19 cellular contexts compared by ENCODE assay signal in the genomic region with DNA sequence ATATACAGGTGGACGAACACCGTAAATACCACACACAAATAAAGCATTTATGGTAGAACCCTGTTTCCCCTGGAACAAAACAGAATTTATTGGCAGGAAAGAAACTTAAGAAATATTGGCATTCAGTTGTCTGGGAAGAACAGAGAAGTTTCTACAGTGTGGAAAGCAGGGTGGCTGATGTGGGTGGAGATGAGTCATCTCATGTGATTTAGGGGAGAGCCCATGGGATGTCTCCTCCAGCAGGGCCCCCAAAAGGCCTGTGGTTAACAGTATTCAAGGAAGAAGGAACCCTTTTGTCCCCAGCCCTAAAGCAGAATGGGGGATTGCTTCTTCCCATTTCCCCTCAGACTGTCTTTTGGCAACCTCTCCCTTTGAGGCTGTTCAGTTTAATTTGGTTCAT. TPM values are rescaled to one million over a fixed set of nuclear protein-coding genes. Genes with fewer than 3 reads are reported as not detected.
"Had no signal": no experiment of that assay in that cellular context is flagged by ENCODE, and none has a peak within 500 bp of the region (broad histone marks: within the 10 kb centered on the region; RNA-seq: fewer than 3 reads in every experiment).

No MANE protein-coding gene starts in this region.

- ATAC-seq: activated CD8-positive, alpha-beta T cell treated with anti-CD3 and anti-CD28 coated beads, Interleukin-2, amount 10 ng/mL, durations not matched to agents 7 days and 5 days; mucosa of descending colon; naive thymus-derived CD8-positive, alpha-beta T cell; psoas muscle; sciatic nerve; stimulated activated naive CD8-positive, alpha-beta T cell treated with anti-CD3 and anti-CD28 coated beads, Interleukin-15, Interleukin-2, amounts not matched to agents 100 U/mL and 50 U/mL, for 24 hours had no signal

- H3K36me3 Mint-ChIP-seq: naive thymus-derived CD8-positive, alpha-beta T cell had no signal

- H3K27ac ChIP-seq: psoas muscle, upper lobe of left lung had no signal

- H3K9me3 Mint-ChIP-seq: activated T-helper 1 cell treated with anti-CD3 and anti-CD28 coated beads, Interleukin-12 subunit alpha, Interleukin-12 subunit beta, Interleukin-2, Interleukin-4 antibody, amounts not matched to agents 30 ng/mL and 10 ng/mL and 1 ng/mL, durations not matched to agents 14 hours and 24 hours and 36 hours; naive thymus-derived CD8-positive, alpha-beta T cell had no signal

- H3K9me3 ChIP-seq: mucosa of descending colon, psoas muscle, upper lobe of left lung had no signal

- H3K27me3 ChIP-seq: upper lobe of left lung had no signal

- H3K4me1 Mint-ChIP-seq: naive thymus-derived CD8-positive, alpha-beta T cell had no signal

- H3K36me3 ChIP-seq: upper lobe of left lung had no signal

- H3K4me3 ChIP-seq: mucosa of descending colon, psoas muscle, upper lobe of left lung had no signal

- H3K4me3 Mint-ChIP-seq: activated CD8-positive, alpha-beta T cell treated with anti-CD3 and anti-CD28 coated beads, Interleukin-2, amount 10 ng/mL, durations not matched to agents 7 days and 5 days; activated T-helper 1 cell treated with anti-CD3 and anti-CD28 coated beads, Interleukin-12 subunit alpha, Interleukin-12 subunit beta, Interleukin-2, Interleukin-4 antibody, amounts not matched to agents 30 ng/mL and 10 ng/mL and 1 ng/mL, durations not matched to agents 14 hours and 24 hours and 36 hours; naive thymus-derived CD8-positive, alpha-beta T cell had no signal

- H3K27ac Mint-ChIP-seq: activated CD8-positive, alpha-beta T cell treated with anti-CD3 and anti-CD28 coated beads, Interleukin-2, amount 10 ng/mL, durations not matched to agents 7 days and 5 days; activated T-helper 1 cell treated with anti-CD3 and anti-CD28 coated beads, Interleukin-12 subunit alpha, Interleukin-12 subunit beta, Interleukin-2, Interleukin-4 antibody, amounts not matched to agents 30 ng/mL and 10 ng/mL and 1 ng/mL, durations not matched to agents 14 hours and 24 hours and 36 hours; naive thymus-derived CD8-positive, alpha-beta T cell had no signal

- H3K4me1 ChIP-seq: psoas muscle, upper lobe of left lung had no signal

- DNase-seq: activated CD4-positive, alpha-beta T cell treated with anti-CD3 and anti-CD28 coated beads for 48 hours; activated CD8-positive, alpha-beta memory T cell treated with anti-CD3 and anti-CD28 coated beads, Interleukin-2, amount 50 U/mL, for 48 hours; activated CD8-positive, alpha-beta T cell treated with anti-CD3 and anti-CD28 coated beads, Interleukin-2, amount 10 ng/mL, durations not matched to agents 7 days and 5 days; activated naive CD4-positive, alpha-beta T cell; cortex of kidney; effector CD8-positive, alpha-beta T cell; left cardiac atrium; mucosa of descending colon; naive thymus-derived CD8-positive, alpha-beta T cell; psoas muscle; stimulated activated CD4-positive, alpha-beta T cell treated with anti-CD3 and anti-CD28 coated beads, Interleukin-2, amount 100 ng/mL, for 48 hours; stimulated activated naive CD8-positive, alpha-beta T cell treated with anti-CD3 and anti-CD28 coated beads, Interleukin-15, Interleukin-2, amounts not matched to agents 100 U/mL and 50 U/mL, for 24 hours; T1000; upper lobe of left lung had no signal

RNA-seq across cellular contexts. Expression of a gene that starts 24.2 kb away (rescaled TPM):
- total RNA-seq: activated T-helper 1 cell treated with anti-CD3 and anti-CD28 coated beads, Interleukin-12 subunit alpha, Interleukin-12 subunit beta, Interleukin-2, Interleukin-4 antibody, amounts not matched to agents 30 ng/mL and 10 ng/mL and 1 ng/mL, durations not matched to agents 14 hours and 24 hours and 36 hours; cardiac septum; glomerular endothelial cell; left cardiac atrium; lung microvascular endothelial cell; mucosa of descending colon; naive thymus-derived CD8-positive, alpha-beta T cell; sciatic nerve; upper lobe of left lung had no signal
- polyA plus RNA-seq: naive thymus-derived CD8-positive, alpha-beta T cell had no signal

RNA-seq across cellular contexts. Expression of a gene that starts 43.6 kb away (rescaled TPM):
- total RNA-seq: activated CD8-positive, alpha-beta T cell treated with anti-CD3 and anti-CD28 coated beads, Interleukin-2, amount 10 ng/mL, durations not matched to agents 7 days and 5 days; activated T-helper 1 cell treated with anti-CD3 and anti-CD28 coated beads, Interleukin-12 subunit alpha, Interleukin-12 subunit beta, Interleukin-2, Interleukin-4 antibody, amounts not matched to agents 30 ng/mL and 10 ng/mL and 1 ng/mL, durations not matched to agents 14 hours and 24 hours and 36 hours; lung microvascular endothelial cell; naive thymus-derived CD8-positive, alpha-beta T cell had no signal
- polyA plus RNA-seq: naive thymus-derived CD8-positive, alpha-beta T cell had no signal
